20 cellular contexts compared by ENCODE assay signal in genomic region chr2:72114693-72115051, GRCh38. TPM values are rescaled to one million over a fixed set of nuclear protein-coding genes. Genes with fewer than 3 reads are reported as not detected.
A peak's percentile ranks its signal among the peaks of the same experiment; 100 is the strongest.
DNase-seq lines count a peak whose midpoint lies in the region; ATAC-seq and TF ChIP-seq lines count a peak whose summit lies in the region.
"Had no signal": no experiment of that assay in that cellular context is flagged by ENCODE, and none has a peak within 500 bp of the region (broad histone marks: within the 10 kb centered on the region; RNA-seq: fewer than 3 reads in every experiment).

No MANE protein-coding gene starts in this region.

- H3K36me3 Mint-ChIP-seq in mesothelial cell of epicardium, result no peaks in the 10 kb centered on the region
- H3K36me3 Mint-ChIP-seq: activated naive CD4-positive, alpha-beta T cell treated with anti-CD3 and anti-CD28 coated beads, Interleukin-2, amount 50 U/mL, for 24 hours had no signal

- H3K4me1 ChIP-seq in HEK293 (ENCODE audit: control insufficient read depth, insufficient read depth, low read length), result peaks cover 7% of the 10 kb centered on the region; the same call in 1 of the 2 replicates
- H3K4me1 ChIP-seq: body of pancreas had no signal

- no peaks in the 10 kb centered on the region for H3K9me3 ChIP-seq in HEK293 (ENCODE audit: control insufficient read depth, insufficient read depth, low read depth, low read length)
- H3K9me3 ChIP-seq: body of pancreas, neutrophil, tibial artery had no signal

- ATAC-seq in HG02970 (IDR thresholded peaks at IDR 0.05; ENCODE audit: low FRiP score, unreplicated experiment), result no peak
- ATAC-seq: body of pancreas, T-helper 17 cell had no signal

- no peaks in the 10 kb centered on the region for H3K36me3 ChIP-seq in HEK293 (ENCODE audit: control insufficient read depth in 2 of 2, insufficient read depth in 1 of 2, low read length in 2 of 2)
- H3K36me3 ChIP-seq: neutrophil, tibial artery had no signal

- H3K27ac Mint-ChIP-seq in mesothelial cell of epicardium, result peak overlapping the region; percentile 91
- H3K27ac Mint-ChIP-seq: activated naive CD4-positive, alpha-beta T cell treated with anti-CD3 and anti-CD28 coated beads, Interleukin-2, amount 50 U/mL, for 24 hours; T-helper 17 cell had no signal

- no peak overlapping the region for H3K27ac ChIP-seq in HEK293 (ENCODE audit: extremely low read depth, low read depth, low read length)
- H3K27ac ChIP-seq in coronary artery, result no peak overlapping the region
- H3K27ac ChIP-seq: body of pancreas, neutrophil, tibial artery had no signal

- H3K9me3 Mint-ChIP-seq in mesothelial cell of epicardium, result peaks cover 7% of the 10 kb centered on the region
- H3K9me3 Mint-ChIP-seq: activated naive CD4-positive, alpha-beta T cell treated with anti-CD3 and anti-CD28 coated beads, Interleukin-2, amount 50 U/mL, for 24 hours had no signal

- in situ Hi-C loops in ACHN (cut with HindIII; ENCODE audit: low pct_ligation_motif_present, low pct_unique_long_range_greater_than_20kb, low sequenced_read_pairs), result no loop called here

- no peaks in the 10 kb centered on the region for H3K27me3 Mint-ChIP-seq in mesothelial cell of epicardium (ENCODE audit: low read depth)

- POLR2A ChIA-PET in HEK293 (lab: Yijun Ruan, JAX), result interaction anchor here (0.6 to 1.3 kb wide), 3 partner anchors 15 to 528 kb away, joined by 4 to 5 read pairs (median 5); no protein-coding TSS in a partner anchor

- DNase-seq in ACHN (peak; percentile 10), coronary artery (ENCODE audit: low spot score) (peak; percentile 62), mesothelial cell of epicardium (ENCODE audit: low spot score in 2 of 2, unreplicated experiment in 2 of 2) (no peak), NCI-H2029 treated with DMSO at 0.1 percent for 48 hours (lab: John Stamatoyannopoulos, UW) (no peak), LoVo (ENCODE audit: low spot score) (no peak), NCI-H748 treated with DMSO at 0.1 percent for 48 hours (lab: John Stamatoyannopoulos, UW) (no peak)
- DNase-seq: activated CD4-positive, alpha-beta T cell treated with anti-CD3 and anti-CD28 coated beads, Interleukin-2, amount 50 U/mL, for 4 hours; activated T-cell treated with anti-CD3 and anti-CD28 coated beads, Interleukin-2, amount 50 U/mL, for 1 hour; body of pancreas; Kasumi-1; NCI-H1105 treated with DMSO at 0.1 percent for 48 hours; NCI-H526; retina; SHP77; T-helper 17 cell had no signal

- H3K4me3 ChIP-seq in HEK293 (ENCODE audit: low read depth, low read length), result no peak overlapping the region
- H3K4me3 ChIP-seq in coronary artery, result no peak overlapping the region
- H3K4me3 ChIP-seq: body of pancreas, tibial artery had no signal

- CTCF ChIA-PET in HEK293 (lab: Yijun Ruan, JAX), result interaction anchor here (1.0 to 1.9 kb wide), 5 partner anchors 12 to 210 kb away, joined by 3 to 8 read pairs (median 4); no protein-coding TSS in a partner anchor

- TF ChIP-seq CTCF in HEK293 (tag by site-specific recombination; IDR thresholded peaks at IDR 0.05) (no peak), coronary artery (IDR thresholded peaks at IDR 0.05) (no peak), mesothelial cell of epicardium (IDR thresholded peaks at IDR 0.05; ENCODE audit: unreplicated experiment) (no peak)

- H3K4me3 Mint-ChIP-seq in mesothelial cell of epicardium, result no peak overlapping the region
- H3K4me3 Mint-ChIP-seq: activated naive CD4-positive, alpha-beta T cell treated with anti-CD3 and anti-CD28 coated beads, Interleukin-2, amount 50 U/mL, for 24 hours; T-helper 17 cell had no signal

- peaks cover 24% of the 10 kb centered on the region for H3K4me1 Mint-ChIP-seq in mesothelial cell of epicardium
- H3K4me1 Mint-ChIP-seq: activated naive CD4-positive, alpha-beta T cell treated with anti-CD3 and anti-CD28 coated beads, Interleukin-2, amount 50 U/mL, for 24 hours; T-helper 17 cell had no signal

TF ChIP-seq in HEK293, 187 proteins besides CTCF, POLR2A, EP300 and RAD21:
- TF ChIP-seq, protein P1, sequence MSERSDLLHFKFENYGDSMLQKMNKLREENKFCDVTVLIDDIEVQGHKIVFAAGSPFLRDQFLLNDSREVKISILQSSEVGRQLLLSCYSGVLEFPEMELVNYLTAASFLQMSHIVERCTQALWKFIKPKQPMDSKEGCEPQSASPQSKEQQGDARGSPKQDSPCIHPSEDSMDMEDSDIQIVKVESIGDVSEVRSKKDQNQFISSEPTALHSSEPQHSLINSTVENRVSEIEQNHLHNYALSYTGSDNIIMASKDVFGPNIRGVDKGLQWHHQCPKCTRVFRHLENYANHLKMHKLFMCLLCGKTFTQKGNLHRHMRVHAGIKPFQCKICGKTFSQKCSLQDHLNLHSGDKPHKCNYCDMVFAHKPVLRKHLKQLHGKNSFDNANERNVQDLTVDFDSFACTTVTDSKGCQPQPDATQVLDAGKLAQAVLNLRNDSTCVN (tag by site-specific recombination; optimal IDR thresholded peaks at IDR 0.05), result no peak
- TF ChIP-seq ZNF529 (tag by site-specific recombination; IDR thresholded peaks at IDR 0.05; ENCODE audit: insufficient replicate concordance) (no peak), ZNF324 (tag by site-specific recombination; IDR thresholded peaks at IDR 0.05) (no peak), ZNF404 (tag by site-specific recombination; IDR thresholded peaks at IDR 0.05) (no peak), FEZF1 (tag by site-specific recombination; IDR thresholded peaks at IDR 0.05) (no peak)
- TF ChIP-seq, protein P2, sequence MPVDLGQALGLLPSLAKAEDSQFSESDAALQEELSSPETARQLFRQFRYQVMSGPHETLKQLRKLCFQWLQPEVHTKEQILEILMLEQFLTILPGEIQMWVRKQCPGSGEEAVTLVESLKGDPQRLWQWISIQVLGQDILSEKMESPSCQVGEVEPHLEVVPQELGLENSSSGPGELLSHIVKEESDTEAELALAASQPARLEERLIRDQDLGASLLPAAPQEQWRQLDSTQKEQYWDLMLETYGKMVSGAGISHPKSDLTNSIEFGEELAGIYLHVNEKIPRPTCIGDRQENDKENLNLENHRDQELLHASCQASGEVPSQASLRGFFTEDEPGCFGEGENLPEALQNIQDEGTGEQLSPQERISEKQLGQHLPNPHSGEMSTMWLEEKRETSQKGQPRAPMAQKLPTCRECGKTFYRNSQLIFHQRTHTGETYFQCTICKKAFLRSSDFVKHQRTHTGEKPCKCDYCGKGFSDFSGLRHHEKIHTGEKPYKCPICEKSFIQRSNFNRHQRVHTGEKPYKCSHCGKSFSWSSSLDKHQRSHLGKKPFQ (tag by site-specific recombination; IDR thresholded peaks at IDR 0.05), result no peak
- TF ChIP-seq, protein P3, sequence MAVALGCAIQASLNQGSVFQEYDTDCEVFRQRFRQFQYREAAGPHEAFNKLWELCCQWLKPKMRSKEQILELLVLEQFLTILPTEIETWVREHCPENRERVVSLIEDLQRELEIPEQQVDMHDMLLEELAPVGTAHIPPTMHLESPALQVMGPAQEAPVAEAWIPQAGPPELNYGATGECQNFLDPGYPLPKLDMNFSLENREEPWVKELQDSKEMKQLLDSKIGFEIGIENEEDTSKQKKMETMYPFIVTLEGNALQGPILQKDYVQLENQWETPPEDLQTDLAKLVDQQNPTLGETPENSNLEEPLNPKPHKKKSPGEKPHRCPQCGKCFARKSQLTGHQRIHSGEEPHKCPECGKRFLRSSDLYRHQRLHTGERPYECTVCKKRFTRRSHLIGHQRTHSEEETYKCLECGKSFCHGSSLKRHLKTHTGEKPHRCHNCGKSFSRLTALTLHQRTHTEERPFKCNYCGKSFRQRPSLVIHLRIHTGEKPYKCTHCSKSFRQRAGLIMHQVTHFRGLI (tag by site-specific recombination; IDR thresholded peaks at IDR 0.05), result no peak
- TF ChIP-seq, protein P4, sequence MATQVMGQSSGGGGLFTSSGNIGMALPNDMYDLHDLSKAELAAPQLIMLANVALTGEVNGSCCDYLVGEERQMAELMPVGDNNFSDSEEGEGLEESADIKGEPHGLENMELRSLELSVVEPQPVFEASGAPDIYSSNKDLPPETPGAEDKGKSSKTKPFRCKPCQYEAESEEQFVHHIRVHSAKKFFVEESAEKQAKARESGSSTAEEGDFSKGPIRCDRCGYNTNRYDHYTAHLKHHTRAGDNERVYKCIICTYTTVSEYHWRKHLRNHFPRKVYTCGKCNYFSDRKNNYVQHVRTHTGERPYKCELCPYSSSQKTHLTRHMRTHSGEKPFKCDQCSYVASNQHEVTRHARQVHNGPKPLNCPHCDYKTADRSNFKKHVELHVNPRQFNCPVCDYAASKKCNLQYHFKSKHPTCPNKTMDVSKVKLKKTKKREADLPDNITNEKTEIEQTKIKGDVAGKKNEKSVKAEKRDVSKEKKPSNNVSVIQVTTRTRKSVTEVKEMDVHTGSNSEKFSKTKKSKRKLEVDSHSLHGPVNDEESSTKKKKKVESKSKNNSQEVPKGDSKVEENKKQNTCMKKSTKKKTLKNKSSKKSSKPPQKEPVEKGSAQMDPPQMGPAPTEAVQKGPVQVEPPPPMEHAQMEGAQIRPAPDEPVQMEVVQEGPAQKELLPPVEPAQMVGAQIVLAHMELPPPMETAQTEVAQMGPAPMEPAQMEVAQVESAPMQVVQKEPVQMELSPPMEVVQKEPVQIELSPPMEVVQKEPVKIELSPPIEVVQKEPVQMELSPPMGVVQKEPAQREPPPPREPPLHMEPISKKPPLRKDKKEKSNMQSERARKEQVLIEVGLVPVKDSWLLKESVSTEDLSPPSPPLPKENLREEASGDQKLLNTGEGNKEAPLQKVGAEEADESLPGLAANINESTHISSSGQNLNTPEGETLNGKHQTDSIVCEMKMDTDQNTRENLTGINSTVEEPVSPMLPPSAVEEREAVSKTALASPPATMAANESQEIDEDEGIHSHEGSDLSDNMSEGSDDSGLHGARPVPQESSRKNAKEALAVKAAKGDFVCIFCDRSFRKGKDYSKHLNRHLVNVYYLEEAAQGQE (tag by site-specific recombination; IDR thresholded peaks at IDR 0.05), result peak; percentile 79

RNA-seq across cellular contexts. Expression of gene CYP26B1, which starts 33.0 kb away (rescaled TPM):
- 1,290 to 1,322 TPM (median 1,292 TPM) in 3 replicates for total RNA-seq in mesothelial cell of epicardium
- total RNA-seq: T-helper 17 cell had no signal

Comparison
In these comparisons a context has a peak if more than half of its experiments do, and no peak if none do; other contexts are left out.
1. DNase-seq: peak in ACHN (single experiment) and coronary artery (single experiment); none in mesothelial cell of epicardium (0 of 2), NCI-H2029 treated with DMSO at 0.1 percent for 48 hours (single experiment), LoVo (single experiment) and NCI-H748 treated with DMSO at 0.1 percent for 48 hours (single experiment).